In the genomic region with DNA sequence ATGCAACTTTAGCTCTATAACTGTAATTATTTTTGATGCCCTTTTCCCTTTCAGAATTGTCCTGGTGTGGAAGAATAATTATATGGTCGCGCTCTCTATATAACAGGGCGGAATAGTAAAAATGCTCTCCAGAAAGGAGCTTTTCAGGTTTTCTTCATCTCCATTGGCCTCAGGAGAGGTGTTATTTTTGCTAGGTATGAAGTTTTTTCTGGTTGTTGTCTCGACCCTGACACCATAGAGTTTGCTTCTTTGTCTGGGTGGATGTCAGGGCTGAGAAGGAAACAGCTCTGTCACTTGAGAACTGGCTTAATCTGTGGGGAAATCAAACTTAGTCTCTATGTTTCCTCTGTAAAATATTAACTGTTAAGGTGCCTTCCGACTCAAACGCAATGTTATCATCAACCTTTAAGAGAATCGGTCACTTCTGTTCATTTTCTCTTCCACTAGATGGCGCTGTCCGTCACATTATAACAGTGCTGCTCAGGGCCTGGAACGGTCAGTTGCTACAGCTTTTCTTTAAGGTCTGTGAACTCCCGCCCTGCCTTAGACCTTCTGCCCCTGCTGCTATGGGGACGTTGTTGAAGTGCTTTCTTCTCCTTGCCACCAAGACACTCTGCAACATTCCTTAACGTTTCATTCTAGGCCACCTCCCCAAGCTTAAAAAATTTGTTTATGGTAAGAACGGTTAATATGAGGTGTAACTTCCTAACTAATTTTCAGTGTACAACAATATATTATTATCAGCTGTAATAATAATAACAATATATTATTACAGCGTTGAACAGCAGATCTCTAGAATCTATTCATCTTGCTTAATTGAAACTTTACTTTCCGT, we compare ENCODE assay signal across 8 cellular contexts. TPM values are rescaled to one million over a fixed set of nuclear protein-coding genes. Genes with fewer than 3 reads are reported as not detected.
DNase-seq lines count a peak whose midpoint lies in the region; ATAC-seq and TF ChIP-seq lines count a peak whose summit lies in the region.

No MANE protein-coding gene starts in this region.

- H3K36me3 ChIP-seq in endodermal cell (ENCODE audit: control insufficient read depth, insufficient read depth, low read length): no peaks in the 10 kb centered on the region

- H3K4me3 Mint-ChIP-seq in endodermal cell: no peak overlapping the region

- no peaks in the 10 kb centered on the region for H3K9me3 Mint-ChIP-seq in endodermal cell

- no peak overlapping the region for H3K9ac ChIP-seq in endodermal cell (ENCODE audit: extremely low read depth, low read length, poor library complexity, severe bottlenecking)

- peaks cover 4% of the 10 kb centered on the region for H3K27me3 Mint-ChIP-seq in endodermal cell (ENCODE audit: insufficient read depth)

- DNase-seq in DMS 273 treated with DMSO at 0.1 percent for 48 hours (lab: John Stamatoyannopoulos, UW): peak; percentile 18
- peak; percentile 54 to 87 for DNase-seq in HL-60 (ENCODE audit: low read depth in 1 of 2, low spot score in 1 of 2)
- DNase-seq in NCI-H82 (lab: John Stamatoyannopoulos, UW): peak; percentile 93
- DNase-seq in activated CD4-positive, alpha-beta T cell treated with anti-CD3 and anti-CD28 coated beads, Interleukin-2, amount 50 U/mL, for 1 hour: peak; percentile 32
- peak; percentile 87 for DNase-seq in endodermal cell
- peak; percentile 86 for DNase-seq in myocyte (ENCODE audit: low read depth)
- peak in 32 of 49 donors; percentile 1 to 75 (median 30) for DNase-seq in substantia nigra (lab: John Stamatoyannopoulos, UW)

- H3K27ac Mint-ChIP-seq in endodermal cell: no peak overlapping the region

- WGBS in endodermal cell (ENCODE audit: insufficient coverage in 1 of 2, insufficient read length in 1 of 2), 2 experiments: 29 to 42% methylated on average over 8 to 14 of the region's 16 CpGs

- H3K36me3 Mint-ChIP-seq in endodermal cell (ENCODE audit: low read depth): no peaks in the 10 kb centered on the region

- H3K4me3 ChIP-seq in HL-60 (replicated peaks; ENCODE audit: insufficient read depth, low read length) (no peak overlapping the region), endodermal cell (ENCODE audit: low read length) (no peak overlapping the region)

- ATAC-seq in GM21367 (IDR thresholded peaks at IDR 0.05; ENCODE audit: unreplicated experiment): peak; percentile 80

- no peaks in the 10 kb centered on the region for H3K9me3 ChIP-seq in endodermal cell (ENCODE audit: control insufficient read depth, low read length)

- H3K4me1 ChIP-seq in endodermal cell (ENCODE audit: control insufficient read depth, insufficient read depth, low read length): no peaks in the 10 kb centered on the region

- H3K27ac ChIP-seq in HL-60 (replicated peaks) (no peak overlapping the region), endodermal cell (ENCODE audit: low read depth, low read length) (no peak overlapping the region), substantia nigra (ENCODE audit: low read depth, low read length, poor library complexity, severe bottlenecking) (no peak overlapping the region)

- peaks cover 10% of the 10 kb centered on the region for H3K4me1 Mint-ChIP-seq in endodermal cell

- peak; percentile 66 for TF ChIP-seq CTCF in HL-60 (IDR thresholded peaks at IDR 0.05; ENCODE audit: insufficient read depth, low read length)
- TF ChIP-seq CTCF in endodermal cell (conservative IDR thresholded peaks at IDR 0.05): peak; percentile 87

- H3K27me3 ChIP-seq in HL-60 (ENCODE audit: insufficient read depth, poor library complexity, severe bottlenecking): no peaks in the 10 kb centered on the region
- H3K27me3 ChIP-seq in endodermal cell (ENCODE audit: control insufficient read depth, insufficient read depth, low read length, poor library complexity, severe bottlenecking): no peaks in the 10 kb centered on the region

RNA-seq across cellular contexts. Expression of a gene that starts 23.8 kb away (rescaled TPM):
- total RNA-seq in endodermal cell (not detected), myocyte (0.68 and 1.9 TPM in 2 replicates)
- not detected for polyA plus RNA-seq in endodermal cell (2013, experiment 1 of 2)
- polyA plus RNA-seq in endodermal cell (2013, experiment 2 of 2): not detected
- polyA plus RNA-seq in myocyte (2012): 0.57 TPM

RNA-seq across cellular contexts. Expression of a gene that starts 41.6 kb away (rescaled TPM):
- 1 to 10 TPM in 1 of 2 donors, not detected in 1; 3.3 TPM for total RNA-seq in endodermal cell
- not detected for polyA plus RNA-seq in endodermal cell (2013, experiment 1 of 2)
- not detected for polyA plus RNA-seq in endodermal cell (2013, experiment 2 of 2)
- not detected in 2 replicates for total RNA-seq in myocyte
- not detected for polyA plus RNA-seq in myocyte (2012)

Comparison
In these comparisons a context has a peak if more than half of its experiments do, and no peak if none do; other contexts are left out.
1. DNase-seq: peak in every context shown above with its lines; median percentile 93 in NCI-H82; 87 in endodermal cell; 86 in myocyte; 70 in HL-60; 32 in activated CD4-positive, alpha-beta T cell treated with anti-CD3 and anti-CD28 coated beads, Interleukin-2, amount 50 U/mL, for 1 hour; 30 in substantia nigra; 18 in DMS 273 treated with DMSO at 0.1 percent for 48 hours.